3 cellular contexts compared by ENCODE assay signal in the genomic region with DNA sequence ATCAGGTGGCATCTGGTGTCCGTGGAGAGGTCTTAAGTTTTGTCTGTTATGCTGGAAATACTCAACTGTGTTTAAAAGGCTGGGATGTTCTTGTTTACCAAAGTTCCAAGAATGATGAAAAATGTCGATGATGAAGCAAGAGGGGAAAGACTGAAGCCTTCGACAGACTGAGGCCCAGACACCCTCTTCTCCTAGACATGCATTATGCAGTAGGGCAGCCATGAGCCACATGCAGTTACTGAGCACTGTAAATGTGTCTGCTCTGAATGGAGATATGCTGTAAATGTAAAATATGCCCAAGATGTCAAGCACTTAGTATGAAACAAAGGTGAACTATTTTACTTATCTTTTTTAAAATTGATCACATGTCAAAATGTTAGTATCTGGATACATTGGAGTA.
"Had no signal": no experiment of that assay in that cellular context is flagged by ENCODE, and none has a peak within 500 bp of the region (broad histone marks: within the 10 kb centered on the region; RNA-seq: fewer than 3 reads in every experiment).

No MANE protein-coding gene starts in this region.

- ATAC-seq: GM12878 had no signal

- DNase-seq: GDM1, GF-D8 had no signal

- H3K4me3 ChIP-seq: GM12878 had no signal
